In the genomic region with DNA sequence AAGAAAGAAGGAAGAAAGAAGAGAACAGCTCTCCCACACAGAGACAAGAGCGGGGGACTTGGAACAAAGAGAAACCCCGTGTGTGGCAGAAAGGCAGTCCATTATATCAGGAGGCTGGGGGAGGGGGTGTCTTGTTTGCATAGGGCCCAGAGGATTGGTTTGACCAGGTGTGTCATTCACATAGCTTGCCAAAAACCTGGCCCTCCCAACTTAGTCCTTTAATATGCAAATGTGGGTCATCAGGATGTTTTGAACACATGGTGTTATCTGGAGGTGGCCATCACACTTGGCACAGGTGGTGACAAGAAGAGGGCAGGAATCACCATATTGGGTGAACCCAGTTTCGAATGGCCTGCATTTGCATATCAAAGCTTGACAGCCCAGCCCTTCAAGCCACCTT, we compare ENCODE assay signal across 13 cellular contexts.
"Had no signal": no experiment of that assay in that cellular context is flagged by ENCODE, and none has a peak within 500 bp of the region (broad histone marks: within the 10 kb centered on the region; RNA-seq: fewer than 3 reads in every experiment).

No MANE protein-coding gene starts in this region.

- ATAC-seq: activated CD4-positive, alpha-beta T cell treated with anti-CD3 and anti-CD28 coated beads for 36 hours; activated CD8-positive, alpha-beta memory T cell treated with anti-CD3 and anti-CD28 coated beads, Interleukin-2, amount 10 ng/mL, durations not matched to agents 7 days and 5 days; foreskin keratinocyte; mucosa of descending colon; psoas muscle; right cardiac atrium had no signal

- H3K27me3 ChIP-seq: cardiac muscle cell, foreskin keratinocyte had no signal

- H3K27ac ChIP-seq: cardiac muscle cell, dorsolateral prefrontal cortex, foreskin keratinocyte, psoas muscle, WERI-Rb-1 had no signal

- DNase-seq: activated CD4-positive, alpha-beta T cell treated with anti-CD3 and anti-CD28 coated beads for 36 hours; activated CD4-positive, alpha-beta T cell treated with anti-CD3 and anti-CD28 coated beads, Interleukin-2, amount 50 U/mL, for 48 hours; activated CD8-positive, alpha-beta memory T cell treated with anti-CD3 and anti-CD28 coated beads, Interleukin-2, amount 10 ng/mL, durations not matched to agents 7 days and 5 days; dorsolateral prefrontal cortex; foreskin keratinocyte; mucosa of descending colon; naive B cell; psoas muscle; right cardiac atrium; stimulated activated CD4-positive, alpha-beta T cell treated with anti-CD3 and anti-CD28 coated beads, Interleukin-2, amount 100 ng/mL, for 24 hours; stimulated activated naive CD4-positive, alpha-beta T cell treated with Interleukin-2 at 50 U/mL for 16 hours; WERI-Rb-1 had no signal

- H3K36me3 ChIP-seq: cardiac muscle cell, WERI-Rb-1 had no signal

- H3K9me3 ChIP-seq: mucosa of descending colon, psoas muscle had no signal

- H3K4me3 ChIP-seq: cardiac muscle cell, dorsolateral prefrontal cortex, mucosa of descending colon, psoas muscle had no signal

- H3K4me1 ChIP-seq: foreskin keratinocyte, psoas muscle had no signal
